17 cellular contexts compared by ENCODE assay signal in the genomic region with DNA sequence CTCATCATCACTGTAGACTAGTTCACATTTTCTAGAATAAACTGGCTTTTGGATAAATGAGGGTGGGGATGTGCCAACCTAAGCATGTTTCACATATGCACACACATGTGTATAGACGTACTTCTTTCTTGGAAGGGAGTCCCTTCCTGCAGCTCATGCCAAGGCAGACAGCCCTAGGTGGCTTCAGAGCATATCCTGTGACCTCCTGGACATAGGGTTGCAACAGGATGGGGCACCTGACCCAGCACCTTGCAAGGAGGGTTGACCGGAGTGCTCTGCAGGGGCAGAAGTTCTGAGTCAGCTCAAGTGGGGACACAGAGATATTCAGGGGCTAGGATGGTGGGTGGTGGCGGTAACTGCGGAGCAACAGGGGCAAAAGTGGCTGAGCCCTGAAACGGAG.
"Had no signal": no experiment of that assay in that cellular context is flagged by ENCODE, and none has a peak within 500 bp of the region (broad histone marks: within the 10 kb centered on the region; RNA-seq: fewer than 3 reads in every experiment).

No MANE protein-coding gene starts in this region.

- ATAC-seq: activated CD4-positive, CD25-positive, alpha-beta regulatory T cell treated with anti-CD3 and anti-CD28 coated beads, Interleukin-2, amount 50 U/mL, for 24 hours had no signal

- H3K4me3 Mint-ChIP-seq: activated naive CD8-positive, alpha-beta T cell treated with anti-CD3 and anti-CD28 coated beads for 36 hours; activated T-helper 1 cell treated with anti-CD3 and anti-CD28 coated beads, Interleukin-12 subunit alpha, Interleukin-12 subunit beta, Interleukin-2, Interleukin-4 antibody, amounts not matched to agents 30 ng/mL and 10 ng/mL and 1 ng/mL, durations not matched to agents 14 hours and 24 hours and 36 hours; central memory CD8-positive, alpha-beta T cell; mesothelial cell of epicardium; stimulated activated naive CD8-positive, alpha-beta T cell treated with anti-CD3 and anti-CD28 coated beads, Interleukin-15, Interleukin-2, amounts not matched to agents 100 ng/mL and 50 ng/mL, for 24 hours had no signal

- DNase-seq: activated CD4-positive, alpha-beta T cell treated with anti-CD3 and anti-CD28 coated beads, Interleukin-2, amount 50 U/mL, for 1 hour; activated CD8-positive, alpha-beta memory T cell treated with anti-CD3 and anti-CD28 coated beads for 24 hours; activated naive CD8-positive, alpha-beta T cell treated with anti-CD3 and anti-CD28 coated beads for 36 hours; brain microvascular endothelial cell; cortex of kidney; effector CD4-positive, alpha-beta T cell; hippocampal formation; T-helper 9 cell had no signal

- H3K27ac Mint-ChIP-seq: activated naive CD8-positive, alpha-beta T cell treated with anti-CD3 and anti-CD28 coated beads for 36 hours; activated T-helper 1 cell treated with anti-CD3 and anti-CD28 coated beads, Interleukin-12 subunit alpha, Interleukin-12 subunit beta, Interleukin-2, Interleukin-4 antibody, amounts not matched to agents 30 ng/mL and 10 ng/mL and 1 ng/mL, durations not matched to agents 14 hours and 24 hours and 36 hours; mesothelial cell of epicardium; stimulated activated naive CD8-positive, alpha-beta T cell treated with anti-CD3 and anti-CD28 coated beads, Interleukin-15, Interleukin-2, amounts not matched to agents 100 ng/mL and 50 ng/mL, for 24 hours had no signal

- H3K36me3 ChIP-seq: brain microvascular endothelial cell, esophagus muscularis mucosa, prostate gland, spleen had no signal

- H3K9me3 ChIP-seq: esophagus muscularis mucosa, prostate gland, testis had no signal

- H3K9me3 Mint-ChIP-seq: central memory CD8-positive, alpha-beta T cell; stimulated activated naive CD8-positive, alpha-beta T cell treated with anti-CD3 and anti-CD28 coated beads, Interleukin-15, Interleukin-2, amounts not matched to agents 100 ng/mL and 50 ng/mL, for 24 hours had no signal

- H3K4me3 ChIP-seq: esophagus muscularis mucosa, prostate gland, spleen, testis had no signal

- H3K27me3 ChIP-seq: brain microvascular endothelial cell, esophagus muscularis mucosa, testis had no signal

- H3K36me3 Mint-ChIP-seq: activated naive CD8-positive, alpha-beta T cell treated with anti-CD3 and anti-CD28 coated beads for 36 hours; mesothelial cell of epicardium had no signal

- H3K27ac ChIP-seq: brain microvascular endothelial cell, esophagus muscularis mucosa, prostate gland had no signal

- H3K4me1 ChIP-seq: prostate gland had no signal
